ENCODE assay signal across 12 cellular contexts in the genomic region with DNA sequence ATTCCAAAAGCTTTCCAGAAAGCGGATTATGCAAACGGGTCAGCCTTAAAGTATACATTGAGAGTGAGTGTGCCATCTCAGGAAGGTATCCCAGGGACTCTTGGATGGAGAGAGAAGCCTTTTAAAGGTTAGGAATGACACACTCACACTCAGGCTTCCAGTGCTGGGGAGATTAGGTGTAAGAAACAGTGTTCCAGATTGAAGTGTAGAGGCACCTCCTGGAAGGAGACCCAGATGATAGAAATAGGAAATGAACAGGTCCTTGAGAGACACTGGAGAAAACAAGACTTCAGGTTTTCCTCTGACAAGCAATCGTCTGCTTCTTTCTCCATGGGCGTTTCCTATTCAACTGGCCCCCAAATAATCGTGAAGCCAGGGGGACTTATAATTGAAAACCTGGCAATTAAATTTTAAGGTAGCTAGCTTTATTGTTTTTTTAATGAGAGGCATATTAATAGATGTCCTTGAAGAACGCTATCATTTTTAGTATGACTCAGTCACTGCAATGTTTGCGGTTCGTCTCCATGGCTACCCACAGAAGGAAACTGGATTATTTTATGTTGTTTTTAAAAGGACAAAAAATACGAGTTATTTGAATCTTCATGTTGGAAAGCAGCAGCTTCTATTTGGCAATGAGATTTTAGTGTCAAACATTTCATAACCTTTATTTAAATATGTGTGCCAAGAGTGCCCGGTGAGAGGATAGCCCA. TPM values are rescaled to one million over a fixed set of nuclear protein-coding genes. Genes with fewer than 3 reads are reported as not detected.
DNase-seq lines count a peak whose midpoint lies in the region; ATAC-seq and TF ChIP-seq lines count a peak whose summit lies in the region.
"Had no signal": no experiment of that assay in that cellular context is flagged by ENCODE, and none has a peak within 500 bp of the region (broad histone marks: within the 10 kb centered on the region; RNA-seq: fewer than 3 reads in every experiment).

No MANE protein-coding gene starts in this region.

- CTCF ChIA-PET in mammary epithelial cell (lab: Charles Lee; ENCODE audit: low non-redundant PET): no interaction called here

- H4K20me1 ChIP-seq in BLaER1 treated with 17β-estradiol and CSF1 and Interleukin-3, amounts not matched to agents 10 nM and 100 nM: no peaks in the 10 kb centered on the region
- no peaks in the 10 kb centered on the region for H4K20me1 ChIP-seq in mammary epithelial cell (ENCODE audit: insufficient read depth, low read length)

- H3K4me3 ChIP-seq in BLaER1 treated with 17β-estradiol and CSF1 and Interleukin-3, amounts not matched to agents 10 nM and 100 nM: no peak overlapping the region
- H3K4me3 ChIP-seq in mammary epithelial cell (replicated peaks in 1 of 3; ENCODE audit: insufficient read depth in 1 of 3, low read depth in 2 of 3, low read length in 3 of 3): no peak overlapping the region
- no peak overlapping the region for H3K4me3 ChIP-seq in left lung
- no peak overlapping the region for H3K4me3 ChIP-seq in transverse colon

- H3K9me3 ChIP-seq in BLaER1 treated with 17β-estradiol and CSF1 and Interleukin-3, amounts not matched to agents 10 nM and 100 nM (replicated peaks in 1 of 11): peaks cover 0 to 15% (median 0%) of the 10 kb centered on the region in 11 experiments; a peak in 4 of 22 replicates
- H3K9me3 ChIP-seq in mammary epithelial cell (replicated peaks; ENCODE audit: insufficient read depth, low read length): no peaks in the 10 kb centered on the region
- H3K9me3 ChIP-seq in left lung: no peaks in the 10 kb centered on the region
- H3K9me3 ChIP-seq in transverse colon: no peaks in the 10 kb centered on the region

- intact Hi-C loops in mammary epithelial cell (cut with micrococcal nuclease) (no loop called here), left lung (cut with DNase I) (no loop called here), transverse colon (cut with DNase I; ENCODE audit: low total_unique reads) (no loop called here)

- in situ Hi-C loops in mammary epithelial cell (cut with MboI; ENCODE audit: low sequenced_read_pairs in 2 of 2) (no loop called here), transverse colon (cut with MboI; ENCODE audit: low pct_ligation_motif_present in 1 of 4, low pct_unique_long_range_greater_than_20kb in 1 of 4, low sequenced_read_pairs in 3 of 4) (no loop called here)

- H3K36me3 ChIP-seq in BLaER1 treated with 17β-estradiol and CSF1 and Interleukin-3, amounts not matched to agents 10 nM and 100 nM: peaks cover 0 to 14% (median 6%) of the 10 kb centered on the region in 11 experiments; a peak in 7 of 22 replicates
- H3K36me3 ChIP-seq in mammary epithelial cell (ENCODE audit: insufficient read depth, low read length) (no peaks in the 10 kb centered on the region), left lung (no peaks in the 10 kb centered on the region), transverse colon (no peaks in the 10 kb centered on the region)

- ATAC-seq in left lung (peak; percentile 41), GM18520 (IDR thresholded peaks at IDR 0.05; ENCODE audit: unreplicated experiment) (no peak), GM19467 (IDR thresholded peaks at IDR 0.05; ENCODE audit: unreplicated experiment) (no peak)

- BruUV-seq in mammary epithelial cell (replicated peaks; lab: Mats Ljungman, UMichigan): no TSS peak

- dilution Hi-C loops in mammary epithelial cell (cut with HindIII; ENCODE audit: low sequenced_read_pairs): no loop called here

- peak overlapping the region; percentile 9 for H2AFZ ChIP-seq in mammary epithelial cell (ENCODE audit: low read depth, low read length)

- no peaks in the 10 kb centered on the region for H3K79me2 ChIP-seq in mammary epithelial cell (ENCODE audit: insufficient read depth, low read length)

- no peak for TF ChIP-seq CTCF in mammary epithelial cell (conservative IDR thresholded peaks at IDR 0.05 in 1 of 2, IDR thresholded peaks at IDR 0.05 in 1 of 2; ENCODE audit: extremely low read depth in 1 of 2, insufficient read depth in 1 of 2, low read depth in 1 of 2, low read length in 2 of 2)
- TF ChIP-seq CTCF in left lung (IDR thresholded peaks at IDR 0.05): no peak
- no peak for TF ChIP-seq CTCF in transverse colon (IDR thresholded peaks at IDR 0.05)

- TF ChIP-seq EP300 in transverse colon (IDR thresholded peaks at IDR 0.05; ENCODE audit: low read depth): no peak

- DNase-seq in M059J (ENCODE audit: low read depth) (peak; percentile 80), mammary epithelial cell (peak; percentile 48), left lung (no peak), D341Med (ENCODE audit: low spot score) (no peak), transverse colon (no peak)
- DNase-seq: DND-41; effector CD8-positive, alpha-beta T cell; NCI-H1092; NK-92 treated with Interleukin-12 subunit alpha and Interleukin-12 subunit beta, amount 100 ng/mL, for 24 hours had no signal

- no peaks in the 10 kb centered on the region for H3K27me3 ChIP-seq in BLaER1 treated with 17β-estradiol and CSF1 and Interleukin-3, amounts not matched to agents 10 nM and 100 nM
- H3K27me3 ChIP-seq in mammary epithelial cell (ENCODE audit: insufficient read depth, low read length) (no peaks in the 10 kb centered on the region), left lung (no peaks in the 10 kb centered on the region), transverse colon (no peaks in the 10 kb centered on the region)

- 49% methylated on average over 10 of the region's 10 CpGs for WGBS in mammary epithelial cell (ENCODE audit: low coverage, missing lambda C conversion rate)
- 58 to 65% methylated on average over 10 of the region's 10 CpGs for WGBS in transverse colon (ENCODE audit: low coverage in 1 of 2), 2 donors

- H3K4me2 ChIP-seq in BLaER1 treated with 17β-estradiol and CSF1 and Interleukin-3, amounts not matched to agents 10 nM and 100 nM: peak overlapping the region in 6 of 11 experiments; percentile 26 to 94 (median 90); a peak in 10 of 22 replicates
- H3K4me2 ChIP-seq in mammary epithelial cell (ENCODE audit: insufficient read depth, low read depth, low read length): peak overlapping the region; percentile 56

- H3K27ac ChIP-seq in BLaER1 treated with 17β-estradiol and CSF1 and Interleukin-3, amounts not matched to agents 10 nM and 100 nM: peak overlapping the region in 2 of 11 experiments; percentile 50 to 60; a peak in 4 of 22 replicates
- peak overlapping the region; percentile 83 for H3K27ac ChIP-seq in mammary epithelial cell (ENCODE audit: insufficient read depth, low read depth, low read length)
- no peak overlapping the region for H3K27ac ChIP-seq in left lung
- no peak overlapping the region for H3K27ac ChIP-seq in transverse colon

- peaks cover 8 to 58% (median 35%) of the 10 kb centered on the region in 10 experiments for H3K4me1 ChIP-seq in BLaER1 treated with 17β-estradiol and CSF1 and Interleukin-3, amounts not matched to agents 10 nM and 100 nM
- H3K4me1 ChIP-seq in mammary epithelial cell (ENCODE audit: insufficient read depth, low read length): peaks cover 34% of the 10 kb centered on the region
- peaks cover 0 to 36% of the 10 kb centered on the region in 2 donors for H3K4me1 ChIP-seq in left lung
- no peaks in the 10 kb centered on the region for H3K4me1 ChIP-seq in transverse colon

- TF ChIP-seq POLR2A in transverse colon (IDR thresholded peaks at IDR 0.05): no peak

- H3K9ac ChIP-seq in BLaER1 treated with 17β-estradiol and CSF1 and Interleukin-3, amounts not matched to agents 10 nM and 100 nM: no peak overlapping the region
- peak overlapping the region; percentile 33 for H3K9ac ChIP-seq in mammary epithelial cell (ENCODE audit: insufficient read depth, low read length)

RNA-seq across cellular contexts. Expression of gene CHGB, which starts 46.3 kb away (rescaled TPM):
- 0.64 TPM in 1 of 2 replicates, not detected in the other for total RNA-seq in M059J (2014; rRNA removed; shearing (Covaris generic))
- total RNA-seq in mammary epithelial cell (under 1 TPM; 0.17 to 0.31 TPM), left lung (not detected), transverse colon (1 to 10 TPM in 1 of 4 donors, under 1 TPM in 1, not detected in 2; 0.95 to 4.4 TPM)
- polyA plus RNA-seq in mammary epithelial cell: 0.37 TPM
- polyA minus RNA-seq in mammary epithelial cell: not detected

Comparison
In these comparisons a context has a peak if more than half of its experiments do, and no peak if none do; other contexts are left out.
1. DNase-seq: peak in M059J (single experiment) and mammary epithelial cell (single experiment); none in left lung (0 of 2), D341Med (single experiment) and transverse colon (single experiment).